Comparison of ENCODE assay signal across 11 cellular contexts in genomic region chr19:40805258-40805868, GRCh38. TPM values are rescaled to one million over a fixed set of nuclear protein-coding genes. Genes with fewer than 3 reads are reported as not detected.
DNase-seq lines count a peak whose midpoint lies in the region; ATAC-seq and TF ChIP-seq lines count a peak whose summit lies in the region.
"Had no signal": no experiment of that assay in that cellular context is flagged by ENCODE, and none has a peak within 500 bp of the region (broad histone marks: within the 10 kb centered on the region; RNA-seq: fewer than 3 reads in every experiment).

No MANE protein-coding gene starts in this region.

- POLR2A ChIA-PET in RWPE1 (lab: Yijun Ruan, JAX; ENCODE audit: low non-redundant PET) = interaction anchor here (0.5 kb wide), 2 partner anchors 11 to 35 kb away, joined by 3 read pairs; no protein-coding TSS in a partner anchor
- POLR2A ChIA-PET in naive thymus-derived CD4-positive, alpha-beta T cell (lab: Charles Lee) = interaction anchor here (0.5 to 8.7 kb wide), 12 partner anchors 8 to 115 kb away, joined by 3 to 84 read pairs (median 8); partner anchors contain the start of genes ACTMAP, COQ8B, EGLN2 and ITPKC

- H3K4me3 ChIP-seq in colonic mucosa (no peak overlapping the region), aorta (ENCODE audit: low read length in 2 of 2) (no peak overlapping the region)
- H3K4me3 ChIP-seq in naive thymus-derived CD4-positive, alpha-beta T cell (ENCODE audit: low read length) = peak overlapping the region; percentile 54

- H3K27ac ChIP-seq in 22Rv1 (peak overlapping the region; percentile 56), RWPE1 (peak overlapping the region; percentile 88), colonic mucosa (peak overlapping the region; percentile 82), aorta (ENCODE audit: low read depth in 1 of 2, low read length in 2 of 2) (peak overlapping the region in 1 of 2 donors; percentile 22)
- peak overlapping the region; percentile 87 for H3K27ac ChIP-seq in naive thymus-derived CD4-positive, alpha-beta T cell (ENCODE audit: low read depth, low read length)

- intact Hi-C loops in colonic mucosa (cut with DNase I) (no loop called here), aorta (cut with DNase I) (loop anchor here (5.0 to 10.0 kb wide), 2 partner anchors 143 to 361 kb away; partner anchors contain the start of gene SERTAD3 (in 1 of the 2))
- intact Hi-C loops in naive thymus-derived CD4-positive, alpha-beta T cell (cut with micrococcal nuclease) = no loop called here

- TF ChIP-seq CTCF in 22Rv1 (IDR thresholded peaks at IDR 0.05) (no peak), RWPE1 (conservative IDR thresholded peaks at IDR 0.05; ENCODE audit: low read depth) (no peak), colonic mucosa (IDR thresholded peaks at IDR 0.05) (no peak)

- H3K4me1 ChIP-seq in colonic mucosa (peaks cover 55% of the 10 kb centered on the region), aorta (ENCODE audit: control insufficient read depth in 1 of 2, insufficient read depth in 2 of 2, low read length in 2 of 2) (no peaks in the 10 kb centered on the region)
- H3K4me1 ChIP-seq in naive thymus-derived CD4-positive, alpha-beta T cell (ENCODE audit: control insufficient read depth in 2 of 2, insufficient read depth in 2 of 2, low read length in 2 of 2) = peaks cover 77 to 85% of the 10 kb centered on the region in 2 donors

- whole genome bisulfite sequencing in aorta, 2 donors = 66 to 72% methylated on average over 2 of the region's 2 CpGs

- H3K4me1 Mint-ChIP-seq in naive thymus-derived CD4-positive, alpha-beta T cell = peaks cover 62 to 99% (median 81%) of the 10 kb centered on the region in 7 donors

- H3K9me3 ChIP-seq in colonic mucosa (no peaks in the 10 kb centered on the region), aorta (ENCODE audit: control insufficient read depth, low read length) (no peaks in the 10 kb centered on the region)
- no peaks in the 10 kb centered on the region for H3K9me3 ChIP-seq in naive thymus-derived CD4-positive, alpha-beta T cell (ENCODE audit: control insufficient read depth in 2 of 3, low read length in 3 of 3)

- H3K4me3 Mint-ChIP-seq in naive thymus-derived CD4-positive, alpha-beta T cell = peak overlapping the region; percentile 80 to 100 (median 94)

- H3K9me3 Mint-ChIP-seq in naive thymus-derived CD4-positive, alpha-beta T cell = no peaks in the 10 kb centered on the region

- ATAC-seq in naive thymus-derived CD4-positive, alpha-beta T cell = no peak
- ATAC-seq in GM21619 (IDR thresholded peaks at IDR 0.05; ENCODE audit: unreplicated experiment) (no peak), aorta (ENCODE audit: low FRiP score) (no peak), HG02981 (IDR thresholded peaks at IDR 0.05; ENCODE audit: unreplicated experiment) (no peak)

- no peak for DNase-seq in RWPE1 (ENCODE audit: low spot score)
- DNase-seq in colonic mucosa = peak; percentile 62
- peak in 6 of 9 donors; percentile 37 to 60 (median 50) for DNase-seq in naive thymus-derived CD4-positive, alpha-beta T cell
- no peak for DNase-seq in NCI-H1105 treated with DMSO at 0.1 percent for 48 hours (lab: John Stamatoyannopoulos, UW)
- DNase-seq in aorta = no peak
- DNase-seq: Calu3, foreskin fibroblast, NCI-H524 treated with DMSO at 0.1 percent for 48 hours had no signal

- H3K36me3 ChIP-seq in colonic mucosa (peaks cover 6% of the 10 kb centered on the region), aorta (ENCODE audit: control insufficient read depth in 1 of 2, insufficient read depth in 2 of 2, low read length in 1 of 2) (peaks cover 0 to 6% of the 10 kb centered on the region in 2 donors)
- peaks cover 0 to 38% (median 8%) of the 10 kb centered on the region in 3 experiments for H3K36me3 ChIP-seq in naive thymus-derived CD4-positive, alpha-beta T cell (ENCODE audit: control insufficient read depth in 2 of 3, insufficient read depth in 3 of 3, low read length in 3 of 3)

- H3K36me3 Mint-ChIP-seq in naive thymus-derived CD4-positive, alpha-beta T cell = peaks cover 0 to 40% (median 8%) of the 10 kb centered on the region in 5 donors

- CTCF ChIA-PET in RWPE1 (lab: Yijun Ruan, JAX) = no interaction called here
- CTCF ChIA-PET in naive thymus-derived CD4-positive, alpha-beta T cell (lab: Charles Lee) = interaction anchor here (0.6 to 3.4 kb wide), 8 partner anchors 11 to 431 kb away, joined by 3 to 15 read pairs (median 6); partner anchors contain the start of gene ACTMAP

- no peaks in the 10 kb centered on the region for H3K27me3 ChIP-seq in colonic mucosa
- no peaks in the 10 kb centered on the region for H3K27me3 ChIP-seq in naive thymus-derived CD4-positive, alpha-beta T cell (ENCODE audit: control insufficient read depth in 2 of 2, insufficient read depth in 2 of 2, low read length in 2 of 2)
- H3K27me3 ChIP-seq in aorta (ENCODE audit: control insufficient read depth in 1 of 2, insufficient read depth in 2 of 2, low read length in 1 of 2) = no peaks in the 10 kb centered on the region

- H3K27ac Mint-ChIP-seq in naive thymus-derived CD4-positive, alpha-beta T cell = peak overlapping the region; percentile 95 to 99 (median 98)

- peak overlapping the region in 1 of 2 donors; percentile 69 for H3K9ac ChIP-seq in colonic mucosa (ENCODE audit: low read depth in 2 of 2, low read length in 2 of 2)

- no peaks in the 10 kb centered on the region for H3K27me3 Mint-ChIP-seq in naive thymus-derived CD4-positive, alpha-beta T cell

RNA-seq across cellular contexts. Expression of gene EGLN2, which starts 6.4 kb away (rescaled TPM):
- 10 to 100 TPM; 67.3 to 87.8 TPM for total RNA-seq in colonic mucosa
- total RNA-seq in naive thymus-derived CD4-positive, alpha-beta T cell = 100 to 1,000 TPM; 122 to 239 (median 157) TPM
- polyA plus RNA-seq in naive thymus-derived CD4-positive, alpha-beta T cell = 100 to 1,000 TPM; 154 to 254 TPM
- 100 to 1,000 TPM in 1 of 2 donors, 10 to 100 TPM in 1; 85.7 to 102 TPM for total RNA-seq in aorta
- polyA plus RNA-seq in aorta = 100 to 1,000 TPM in 1 of 2 donors, 10 to 100 TPM in 1; 60.0 to 120 TPM

RNA-seq across cellular contexts. Expression of gene RAB4B, which starts 27.3 kb away (rescaled TPM):
- total RNA-seq in colonic mucosa (10 to 100 TPM; 42.3 to 53.4 TPM), aorta (10 to 100 TPM; 28.1 to 33.3 TPM)
- total RNA-seq in naive thymus-derived CD4-positive, alpha-beta T cell = 10 to 100 TPM; 37.6 to 63.0 (median 52.5) TPM
- polyA plus RNA-seq in naive thymus-derived CD4-positive, alpha-beta T cell = 10 to 100 TPM; 54.7 to 65.2 TPM
- polyA plus RNA-seq in aorta = 10 to 100 TPM; 19.3 to 67.2 TPM

RNA-seq across cellular contexts. Expression of gene MIA, which starts 30.0 kb away (rescaled TPM):
- total RNA-seq in colonic mucosa (1 to 10 TPM; 1.0 to 3.6 TPM), aorta (1 to 10 TPM; 1.7 to 3.6 TPM)
- total RNA-seq in naive thymus-derived CD4-positive, alpha-beta T cell = 1 to 10 TPM in 2 of 5 experiments, not detected in 3; 4.9 to 7.2 TPM
- polyA plus RNA-seq in naive thymus-derived CD4-positive, alpha-beta T cell = not detected
- not detected for polyA plus RNA-seq in aorta

RNA-seq across cellular contexts. Expression of gene CYP2A6, which starts 44.9 kb away (rescaled TPM):
- 1 to 10 TPM in 1 of 2 donors, not detected in 1; 1.4 TPM for total RNA-seq in colonic mucosa
- under 1 TPM in 3 of 5 experiments, not detected in 2; 0.19 to 0.43 (median 0.27) TPM for total RNA-seq in naive thymus-derived CD4-positive, alpha-beta T cell
- not detected for polyA plus RNA-seq in naive thymus-derived CD4-positive, alpha-beta T cell
- total RNA-seq in aorta = not detected
- under 1 TPM in 1 of 2 donors, not detected in 1; 0.38 TPM for polyA plus RNA-seq in aorta
- total RNA-seq: Calu3 had no signal

RNA-seq across cellular contexts. Expression of gene SNRPA, which starts 54.4 kb away (rescaled TPM):
- 100 to 1,000 TPM in 1 of 2 donors, 10 to 100 TPM in 1; 56.0 to 126 TPM for total RNA-seq in colonic mucosa
- total RNA-seq in naive thymus-derived CD4-positive, alpha-beta T cell = 100 to 1,000 TPM in 1 of 5 experiments, 10 to 100 TPM in 4; 64.1 to 166 (median 72.7) TPM
- 10 to 100 TPM; 44.1 to 57.2 TPM for polyA plus RNA-seq in naive thymus-derived CD4-positive, alpha-beta T cell
- total RNA-seq in aorta = 10 to 100 TPM; 40.5 to 47.2 TPM
- 10 to 100 TPM; 26.7 to 49.1 TPM for polyA plus RNA-seq in aorta

Comparison
In these comparisons a context has a peak if more than half of its experiments do, and no peak if none do; other contexts are left out.
1. DNase-seq: peak in colonic mucosa (single experiment) and naive thymus-derived CD4-positive, alpha-beta T cell (6 of 9); none in RWPE1 (single experiment), NCI-H1105 treated with DMSO at 0.1 percent for 48 hours (single experiment) and aorta (0 of 2).
2. intact Hi-C loops: an anchor here in aorta (5.0 to 10.0 kb wide); none called in colonic mucosa and naive thymus-derived CD4-positive, alpha-beta T cell.